ENCODE assay signal across 19 cellular contexts in the genomic region with DNA sequence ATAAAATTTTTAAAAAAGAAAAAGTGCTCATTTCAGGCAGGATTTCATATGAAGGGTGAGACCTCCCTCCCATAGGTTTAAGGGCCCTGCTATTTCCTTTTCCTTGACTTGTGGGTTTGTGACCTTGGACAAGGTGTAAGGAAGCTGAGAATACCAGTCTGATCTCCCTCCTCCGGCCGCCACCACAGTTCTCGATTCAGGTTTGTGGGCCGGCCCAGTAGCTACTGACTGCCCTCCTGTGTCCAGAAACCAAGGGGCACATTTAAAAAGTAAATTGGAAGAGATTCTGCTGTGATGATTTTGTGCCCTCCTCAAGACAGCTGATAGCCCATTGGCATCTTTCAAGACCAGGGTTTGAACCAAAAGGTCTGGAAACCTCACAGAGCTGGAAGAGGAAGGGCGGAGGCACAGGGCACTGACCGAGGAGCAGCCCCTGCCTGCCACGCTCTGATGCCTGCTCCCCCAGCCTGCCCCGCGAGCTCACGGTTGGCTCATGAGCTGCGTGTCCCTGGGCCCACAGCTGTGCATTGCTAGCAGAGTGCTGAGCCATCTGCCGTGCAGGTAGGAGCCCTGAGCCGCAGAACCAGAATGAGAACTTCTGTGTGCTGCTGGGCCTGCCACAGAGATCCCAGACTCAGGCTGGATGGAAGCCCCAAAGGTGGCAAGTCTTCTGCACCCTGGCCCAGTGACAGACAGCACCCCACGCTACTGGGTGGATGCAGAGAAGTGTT.
A peak's percentile ranks its signal among the peaks of the same experiment; 100 is the strongest.
DNase-seq lines count a peak whose midpoint lies in the region; ATAC-seq and TF ChIP-seq lines count a peak whose summit lies in the region.
"Had no signal": no experiment of that assay in that cellular context is flagged by ENCODE, and none has a peak within 500 bp of the region (broad histone marks: within the 10 kb centered on the region; RNA-seq: fewer than 3 reads in every experiment).

No MANE protein-coding gene starts in this region.

- no peak overlapping the region; the same call in 1 of the 2 replicates for H3K14ac ChIP-seq in H9 (ENCODE audit: insufficient read depth, low read length)

- no peaks in the 10 kb centered on the region for H3K79me2 ChIP-seq in H9 (ENCODE audit: insufficient read depth, low read length)

- no peak overlapping the region for H4K8ac ChIP-seq in H9 (replicated peaks; ENCODE audit: insufficient read length, low read depth, low read length)

- no peaks in the 10 kb centered on the region for H3K4me1 Mint-ChIP-seq in activated CD8-positive, alpha-beta memory T cell treated with anti-CD3 and anti-CD28 coated beads, Interleukin-2, amount 10 ng/mL, durations not matched to agents 7 days and 5 days
- peaks cover 10% of the 10 kb centered on the region in 2 experiments for H3K4me1 Mint-ChIP-seq in H9
- H3K4me1 Mint-ChIP-seq: IgD-negative memory B cell had no signal

- TF ChIP-seq CTCF in H9 (conservative IDR thresholded peaks at IDR 0.05), result no peak

- no peak overlapping the region for H3K4me2 ChIP-seq in H9 (ENCODE audit: insufficient read depth, insufficient read length, low read length)

- intact Hi-C loops in posterior vena cava (cut with DNase I), result no loop called here

- no peak overlapping the region for H3K56ac ChIP-seq in H9 (ENCODE audit: insufficient read length, low read depth, low read length)

- H2BK5ac ChIP-seq in H9 (ENCODE audit: insufficient read length, low read length), result no peak overlapping the region

- H3K23ac ChIP-seq in H9 (ENCODE audit: insufficient read length, low read depth, low read length), result no peak overlapping the region

- H3K79me1 ChIP-seq in H9 (ENCODE audit: insufficient read depth, low read depth, low read length, poor library complexity, severe bottlenecking), result no peaks in the 10 kb centered on the region

- H3T11ph ChIP-seq in H9 (ENCODE audit: low read length), result no peak overlapping the region

- no peak overlapping the region for H4K5ac ChIP-seq in H9 (ENCODE audit: insufficient read length, low read depth, low read length)

- ATAC-seq in activated CD8-positive, alpha-beta memory T cell treated with anti-CD3 and anti-CD28 coated beads, Interleukin-2, amount 10 ng/mL, durations not matched to agents 7 days and 5 days, result no peak
- ATAC-seq in GM21825 (IDR thresholded peaks at IDR 0.05; ENCODE audit: unreplicated experiment), result no peak
- ATAC-seq: Right ventricle myocardium inferior had no signal

- no peak overlapping the region for H2BK12ac ChIP-seq in H9 (ENCODE audit: insufficient read length, low read depth, low read length)

- H2AFZ ChIP-seq in H9 (ENCODE audit: low read length), result no peak overlapping the region

- H2BK15ac ChIP-seq in H9 (ENCODE audit: low read depth, low read length), result no peak overlapping the region

- WGBS in H9 (ENCODE audit: extremely low coverage, insufficient read length, low lambda C conversion rate), result no CpG with 5 or more reads among the region's 14 CpGs

- H3K23me2 ChIP-seq in H9 (ENCODE audit: insufficient read length, low read depth, low read length, poor library complexity, severe bottlenecking), result no peaks in the 10 kb centered on the region

- peaks cover 3% of the 10 kb centered on the region for H3K9me3 Mint-ChIP-seq in activated CD8-positive, alpha-beta memory T cell treated with anti-CD3 and anti-CD28 coated beads, Interleukin-2, amount 10 ng/mL, durations not matched to agents 7 days and 5 days (ENCODE audit: low read depth)
- H3K9me3 Mint-ChIP-seq in H9, result peaks cover 0 to 5% of the 10 kb centered on the region in 2 experiments; a peak in 1 of 5 replicates

- H3K27ac Mint-ChIP-seq in activated CD8-positive, alpha-beta memory T cell treated with anti-CD3 and anti-CD28 coated beads, Interleukin-2, amount 10 ng/mL, durations not matched to agents 7 days and 5 days, result no peak overlapping the region
- peak overlapping the region in 1 of 3 experiments; percentile 78; a peak in 2 of 7 replicates for H3K27ac Mint-ChIP-seq in H9
- H3K27ac Mint-ChIP-seq: CD8-positive, alpha-beta memory T cell; IgD-negative memory B cell had no signal

- no peaks in the 10 kb centered on the region for H3K9me3 ChIP-seq in H9 (ENCODE audit: control insufficient read depth, low read depth, low read length)
- H3K9me3 ChIP-seq: SJSA1 had no signal

- H3K18ac ChIP-seq in H9 (ENCODE audit: insufficient read length, low read depth, low read length), result no peak overlapping the region

- no peak overlapping the region for H3K4me3 Mint-ChIP-seq in activated CD8-positive, alpha-beta memory T cell treated with anti-CD3 and anti-CD28 coated beads, Interleukin-2, amount 10 ng/mL, durations not matched to agents 7 days and 5 days
- no peak overlapping the region for H3K4me3 Mint-ChIP-seq in H9
- H3K4me3 Mint-ChIP-seq: CD8-positive, alpha-beta memory T cell; IgD-negative memory B cell had no signal

- H3K36me3 Mint-ChIP-seq in activated CD8-positive, alpha-beta memory T cell treated with anti-CD3 and anti-CD28 coated beads, Interleukin-2, amount 10 ng/mL, durations not matched to agents 7 days and 5 days, result no peaks in the 10 kb centered on the region
- no peaks in the 10 kb centered on the region; a peak in 1 of 7 replicates for H3K36me3 Mint-ChIP-seq in H9 (ENCODE audit: insufficient read depth in 1 of 3, low read depth in 3 of 3)
- H3K36me3 Mint-ChIP-seq: CD8-positive, alpha-beta memory T cell; IgD-negative memory B cell had no signal

- H3K4ac ChIP-seq in H9 (ENCODE audit: low read depth, low read length), result no peak overlapping the region

- no peak overlapping the region for H3K9ac ChIP-seq in H9 (ENCODE audit: extremely low read depth, insufficient read length, low read length)

- H2AK5ac ChIP-seq in H9 (ENCODE audit: insufficient read length, low read length), result no peak overlapping the region

- H4K91ac ChIP-seq in H9 (ENCODE audit: insufficient read length, low read depth, low read length), result no peak overlapping the region

- H2BK120ac ChIP-seq in H9 (ENCODE audit: low read depth, low read length, poor library complexity, severe bottlenecking), result no peak overlapping the region

- no peak overlapping the region for H2BK20ac ChIP-seq in H9 (ENCODE audit: low read depth, low read length, poor library complexity, severe bottlenecking)

- no peaks in the 10 kb centered on the region for H4K20me1 ChIP-seq in H9 (ENCODE audit: control insufficient read depth, insufficient read depth, insufficient read length)

- no peak overlapping the region for H3K27ac ChIP-seq in H9 (ENCODE audit: insufficient read length, low read depth, low read length)
- H3K27ac ChIP-seq: C4-2B, SJSA1 had no signal

- no peaks in the 10 kb centered on the region for H3K4me1 ChIP-seq in H9 (ENCODE audit: insufficient read depth, low read length)
- H3K4me1 ChIP-seq: SJSA1 had no signal

- peaks cover 12% of the 10 kb centered on the region for H3K27me3 Mint-ChIP-seq in activated CD8-positive, alpha-beta memory T cell treated with anti-CD3 and anti-CD28 coated beads, Interleukin-2, amount 10 ng/mL, durations not matched to agents 7 days and 5 days
- peaks cover 8% of the 10 kb centered on the region; the same call in 1 of the 2 replicates for H3K27me3 Mint-ChIP-seq in H9 (ENCODE audit: low read depth)

- CTCF ChIA-PET in activated CD8-positive, alpha-beta memory T cell treated with anti-CD3 and anti-CD28 coated beads, Interleukin-2, amount 10 ng/mL, durations not matched to agents 7 days and 5 days (lab: Charles Lee), result interaction anchor here (1.2 kb wide), 1 partner anchor 102 kb away, joined by 3 read pairs; no protein-coding TSS in a partner anchor

- DNase-seq in activated CD8-positive, alpha-beta memory T cell treated with anti-CD3 and anti-CD28 coated beads for 24 hours, result peak; percentile 21
- no peak for DNase-seq in activated CD8-positive, alpha-beta memory T cell treated with anti-CD3 and anti-CD28 coated beads, Interleukin-2, amount 10 ng/mL, durations not matched to agents 7 days and 5 days
- peak; percentile 24 for DNase-seq in H9
- peak; percentile 45 for DNase-seq in islet precursor cell
- DNase-seq in posterior vena cava (ENCODE audit: low spot score), result peak; percentile 41
- DNase-seq in OCI-M2 (lab: John Stamatoyannopoulos, UW; ENCODE audit: unreplicated experiment), result no peak
- no peak for DNase-seq in activated CD4-positive, alpha-beta T cell treated with anti-CD3 and anti-CD28 coated beads for 4 hours
- DNase-seq: 8988T; CD8-positive, alpha-beta memory T cell; NCI-H1694; NCI-H2081; NCI-H446; NCI-H526; OCI-M1 had no signal

- H3K27me3 ChIP-seq in H9 (ENCODE audit: insufficient read depth, low read length), result no peaks in the 10 kb centered on the region
- H3K27me3 ChIP-seq: SJSA1 had no signal

Comparison
In these comparisons a context has a peak if more than half of its experiments do, and no peak if none do; other contexts are left out.
1. DNase-seq: peak in activated CD8-positive, alpha-beta memory T cell treated with anti-CD3 and anti-CD28 coated beads for 24 hours (single experiment), H9 (single experiment), islet precursor cell (single experiment) and posterior vena cava (single experiment); none in activated CD8-positive, alpha-beta memory T cell treated with anti-CD3 and anti-CD28 coated beads, Interleukin-2, amount 10 ng/mL, durations not matched to agents 7 days and 5 days (single experiment), OCI-M2 (single experiment) and activated CD4-positive, alpha-beta T cell treated with anti-CD3 and anti-CD28 coated beads for 4 hours (0 of 2).